18 cellular contexts compared by ENCODE assay signal in genomic region chr18:50080932-50081560, GRCh38.
DNase-seq lines count a peak whose midpoint lies in the region; ATAC-seq and TF ChIP-seq lines count a peak whose summit lies in the region.
"Had no signal": no experiment of that assay in that cellular context is flagged by ENCODE, and none has a peak within 500 bp of the region (broad histone marks: within the 10 kb centered on the region; RNA-seq: fewer than 3 reads in every experiment).

No MANE protein-coding gene starts in this region.

- no peak for TF ChIP-seq CTCF in chondrocyte (IDR thresholded peaks at IDR 0.05)
- TF ChIP-seq CTCF in mucosa of descending colon (IDR thresholded peaks at IDR 0.05): no peak
- no peak for TF ChIP-seq CTCF in heart right ventricle (IDR thresholded peaks at IDR 0.05)
- no peak for TF ChIP-seq CTCF in glutamatergic neuron (IDR thresholded peaks at IDR 0.05; ENCODE audit: partially characterized antibody, unreplicated experiment)

- peaks cover 20% of the 10 kb centered on the region for H3K4me1 Mint-ChIP-seq in chondrocyte (ENCODE audit: low read depth)
- peaks cover 2% of the 10 kb centered on the region for H3K4me1 Mint-ChIP-seq in activated naive CD8-positive, alpha-beta T cell treated with anti-CD3 and anti-CD28 coated beads, Interleukin-2, amount 50 U/mL, for 24 hours
- H3K4me1 Mint-ChIP-seq in glutamatergic neuron (ENCODE audit: low read depth, unreplicated experiment): no peaks in the 10 kb centered on the region
- H3K4me1 Mint-ChIP-seq: activated CD4-positive, alpha-beta T cell treated with anti-CD3 and anti-CD28 coated beads, Interleukin-2, amount 10 ng/mL, durations not matched to agents 24 days and 14 days had no signal

- H3K27me3 ChIP-seq in heart right ventricle: peaks cover 0 to 4% (median 0%) of the 10 kb centered on the region in 7 donors
- H3K27me3 ChIP-seq: colonic mucosa had no signal

- intact Hi-C loops in mucosa of descending colon (cut with DNase I, micrococcal nuclease) (no loop called here), heart right ventricle (cut with DNase I) (no loop called here)

- H3K36me3 ChIP-seq in mucosa of descending colon (ENCODE audit: low read depth) (no peaks in the 10 kb centered on the region), heart right ventricle (no peaks in the 10 kb centered on the region)
- H3K36me3 ChIP-seq: colonic mucosa, esophagus squamous epithelium, prostate gland, SJSA1 had no signal

- WGBS in heart right ventricle, 2 donors: 42 to 56% methylated on average over 2 of the region's 2 CpGs

- H3K27ac Mint-ChIP-seq in chondrocyte (ENCODE audit: unreplicated experiment) (peak overlapping the region; percentile 80), glutamatergic neuron (ENCODE audit: unreplicated experiment) (no peak overlapping the region)
- no peak overlapping the region for H3K27ac Mint-ChIP-seq in activated naive CD8-positive, alpha-beta T cell treated with anti-CD3 and anti-CD28 coated beads, Interleukin-2, amount 50 U/mL, for 24 hours
- H3K27ac Mint-ChIP-seq: activated CD4-positive, alpha-beta T cell treated with anti-CD3 and anti-CD28 coated beads, Interleukin-2, amount 10 ng/mL, durations not matched to agents 24 days and 14 days; CD8-positive, alpha-beta T cell; natural killer cell treated with Interleukin-12 subunit alpha and Interleukin-12 subunit beta and Interleukin-15 and Interleukin-18, amount 100 ng/mL, for 72 hours had no signal

- H3K4me3 Mint-ChIP-seq in chondrocyte (ENCODE audit: unreplicated experiment) (no peak overlapping the region), glutamatergic neuron (ENCODE audit: unreplicated experiment) (no peak overlapping the region)
- no peak overlapping the region for H3K4me3 Mint-ChIP-seq in activated naive CD8-positive, alpha-beta T cell treated with anti-CD3 and anti-CD28 coated beads, Interleukin-2, amount 50 U/mL, for 24 hours
- H3K4me3 Mint-ChIP-seq: activated CD4-positive, alpha-beta T cell treated with anti-CD3 and anti-CD28 coated beads, Interleukin-2, amount 10 ng/mL, durations not matched to agents 24 days and 14 days; CD8-positive, alpha-beta T cell; natural killer cell treated with Interleukin-12 subunit alpha and Interleukin-12 subunit beta and Interleukin-15 and Interleukin-18, amount 100 ng/mL, for 72 hours had no signal

- H3K4me3 ChIP-seq in mucosa of descending colon (no peak overlapping the region), heart right ventricle (no peak overlapping the region)
- H3K4me3 ChIP-seq: colonic mucosa, esophagus squamous epithelium, prostate gland, SJSA1 had no signal

- H3K9me3 Mint-ChIP-seq in chondrocyte (ENCODE audit: low read depth) (no peaks in the 10 kb centered on the region), glutamatergic neuron (ENCODE audit: unreplicated experiment) (peaks cover 4% of the 10 kb centered on the region)
- H3K9me3 Mint-ChIP-seq in activated naive CD8-positive, alpha-beta T cell treated with anti-CD3 and anti-CD28 coated beads, Interleukin-2, amount 50 U/mL, for 24 hours: no peaks in the 10 kb centered on the region
- H3K9me3 Mint-ChIP-seq: activated CD4-positive, alpha-beta T cell treated with anti-CD3 and anti-CD28 coated beads, Interleukin-2, amount 10 ng/mL, durations not matched to agents 24 days and 14 days; CD8-positive, alpha-beta T cell; natural killer cell treated with Interleukin-12 subunit alpha and Interleukin-12 subunit beta and Interleukin-15 and Interleukin-18, amount 100 ng/mL, for 72 hours had no signal

- H3K4me1 ChIP-seq in mucosa of descending colon (ENCODE audit: low read depth) (no peaks in the 10 kb centered on the region), heart right ventricle (peaks cover 0 to 8% (median 0%) of the 10 kb centered on the region in 9 donors)
- H3K4me1 ChIP-seq: prostate gland, SJSA1 had no signal

- no peaks in the 10 kb centered on the region for H3K9me3 ChIP-seq in mucosa of descending colon
- no peaks in the 10 kb centered on the region for H3K9me3 ChIP-seq in heart right ventricle
- H3K9me3 ChIP-seq: colonic mucosa, esophagus squamous epithelium, prostate gland, SJSA1 had no signal

- H3K27me3 Mint-ChIP-seq in chondrocyte (ENCODE audit: low read depth): peaks cover 17% of the 10 kb centered on the region
- H3K27me3 Mint-ChIP-seq in activated naive CD8-positive, alpha-beta T cell treated with anti-CD3 and anti-CD28 coated beads, Interleukin-2, amount 50 U/mL, for 24 hours: peaks cover 5% of the 10 kb centered on the region
- H3K27me3 Mint-ChIP-seq in glutamatergic neuron (ENCODE audit: unreplicated experiment): peaks cover 2% of the 10 kb centered on the region

- H3K36me3 Mint-ChIP-seq in chondrocyte (ENCODE audit: low read depth) (no peaks in the 10 kb centered on the region), glutamatergic neuron (ENCODE audit: unreplicated experiment) (no peaks in the 10 kb centered on the region)
- no peaks in the 10 kb centered on the region for H3K36me3 Mint-ChIP-seq in activated naive CD8-positive, alpha-beta T cell treated with anti-CD3 and anti-CD28 coated beads, Interleukin-2, amount 50 U/mL, for 24 hours (ENCODE audit: low read depth)
- H3K36me3 Mint-ChIP-seq: CD8-positive, alpha-beta T cell; natural killer cell treated with Interleukin-12 subunit alpha and Interleukin-12 subunit beta and Interleukin-15 and Interleukin-18, amount 100 ng/mL, for 72 hours had no signal

- peak; percentile 91 for DNase-seq in DMS53 (lab: John Stamatoyannopoulos, UW)
- DNase-seq in NCI-H2196 treated with DMSO at 0.1 percent for 48 hours (lab: John Stamatoyannopoulos, UW; ENCODE audit: unreplicated experiment): peak; percentile 24
- no peak for DNase-seq in chondrocyte (ENCODE audit: low spot score)
- no peak for DNase-seq in mucosa of descending colon
- no peak for DNase-seq in SHP77 treated with DMSO at 0.1 percent for 48 hours (lab: John Stamatoyannopoulos, UW)
- no peak for DNase-seq in activated naive CD8-positive, alpha-beta T cell treated with anti-CD3 and anti-CD28 coated beads, Interleukin-2, amount 50 U/mL, for 24 hours
- DNase-seq in heart right ventricle: no peak
- DNase-seq in glutamatergic neuron: no peak
- DNase-seq: ACHN; activated CD4-positive, alpha-beta T cell treated with anti-CD3 and anti-CD28 coated beads, Interleukin-2, amount 10 ng/mL, durations not matched to agents 24 days and 14 days; activated T-cell treated with anti-CD3 and anti-CD28 coated beads, Interleukin-2, amount 50 U/mL, for 1 hour; CD8-positive, alpha-beta T cell; colonic mucosa; esophagus squamous epithelium; NCI-H1930 had no signal

- ATAC-seq in mucosa of descending colon (peak; percentile 70), heart right ventricle (no peak)
- no peak for ATAC-seq in activated naive CD8-positive, alpha-beta T cell treated with anti-CD3 and anti-CD28 coated beads, Interleukin-2, amount 50 U/mL, for 24 hours
- ATAC-seq: CD8-positive, alpha-beta T cell; natural killer cell treated with Interleukin-12 subunit alpha and Interleukin-12 subunit beta and Interleukin-15 and Interleukin-18, amount 100 ng/mL, for 72 hours had no signal

- no peak overlapping the region for H3K27ac ChIP-seq in heart right ventricle
- H3K27ac ChIP-seq: colonic mucosa, prostate gland, SJSA1 had no signal

Comparison
In these comparisons a context has a peak if more than half of its experiments do, and no peak if none do; other contexts are left out.
1. DNase-seq: peak in DMS53 (single experiment) and NCI-H2196 treated with DMSO at 0.1 percent for 48 hours (single experiment); none in chondrocyte (single experiment), mucosa of descending colon (0 of 3), SHP77 treated with DMSO at 0.1 percent for 48 hours (single experiment), activated naive CD8-positive, alpha-beta T cell treated with anti-CD3 and anti-CD28 coated beads, Interleukin-2, amount 50 U/mL, for 24 hours (single experiment), heart right ventricle (0 of 2) and glutamatergic neuron (single experiment).